17 cellular contexts compared by ENCODE assay signal in the genomic region with DNA sequence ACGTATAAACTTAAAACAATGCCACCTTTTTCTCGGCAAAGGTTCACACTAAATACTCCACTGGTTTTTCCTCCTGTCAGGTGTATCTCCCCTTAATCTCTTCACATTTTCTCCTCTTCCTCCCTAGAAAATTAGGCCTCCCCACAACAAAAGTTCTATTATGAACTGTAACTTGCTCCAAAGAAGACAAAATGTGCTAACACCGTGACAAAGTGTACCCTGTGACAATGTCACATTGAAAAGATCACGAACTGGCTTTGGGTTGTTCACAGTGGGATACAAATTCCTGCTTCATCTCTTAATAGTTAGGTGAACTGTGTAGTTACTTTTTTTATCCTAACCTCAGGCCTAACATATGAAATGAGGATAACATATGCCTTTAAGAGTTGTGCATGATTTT. TPM values are rescaled to one million over a fixed set of nuclear protein-coding genes. Genes with fewer than 3 reads are reported as not detected.
A peak's percentile ranks its signal among the peaks of the same experiment; 100 is the strongest.
DNase-seq lines count a peak whose midpoint lies in the region; ATAC-seq and TF ChIP-seq lines count a peak whose summit lies in the region.
"Had no signal": no experiment of that assay in that cellular context is flagged by ENCODE, and none has a peak within 500 bp of the region (broad histone marks: within the 10 kb centered on the region; RNA-seq: fewer than 3 reads in every experiment).

No MANE protein-coding gene starts in this region.

- H3K27me3 Mint-ChIP-seq in activated naive CD4-positive, alpha-beta T cell treated with anti-CD3 and anti-CD28 coated beads, Interleukin-2, amount 50 U/mL, for 24 hours: no peaks in the 10 kb centered on the region
- H3K27me3 Mint-ChIP-seq in MCF 10A (ENCODE audit: insufficient read depth, unreplicated experiment) (no peaks in the 10 kb centered on the region), osteocyte (ENCODE audit: unreplicated experiment) (no peaks in the 10 kb centered on the region)
- H3K27me3 Mint-ChIP-seq: activated T-helper 17 cell treated with anti-CD3 and anti-CD28 coated beads, Interleukin-2, amount 50 U/mL, for 72 hours; stimulated activated naive CD8-positive, alpha-beta T cell treated with anti-CD3 and anti-CD28 coated beads, Interleukin-15, amount 100 ng/mL, for 72 hours had no signal

- peaks cover 93% of the 10 kb centered on the region for H4K20me1 ChIP-seq in Loucy (ENCODE audit: insufficient read depth, low read length, poor library complexity, severe bottlenecking)

- H3K4me3 ChIP-seq in Loucy (ENCODE audit: low read length, poor library complexity, severe bottlenecking): peak overlapping the region; percentile 52
- H3K4me3 ChIP-seq: PC-9, smooth muscle cell had no signal

- H3K4me2 ChIP-seq in Loucy (ENCODE audit: low read depth, low read length, poor library complexity, severe bottlenecking): peak overlapping the region; percentile 91
- H3K4me2 ChIP-seq: KMS-11, PC-9 had no signal

- DNase-seq in activated naive CD4-positive, alpha-beta T cell treated with Interleukin-2 at 50 U/mL for 16 hours: no peak
- DNase-seq in MCF 10A (ENCODE audit: unreplicated experiment) (no peak), osteocyte (ENCODE audit: extremely low spot score, unreplicated experiment) (no peak), SKM-1 treated with dmso at 0.1 percent for 144 hours (lab: John Stamatoyannopoulos, UW; ENCODE audit: unreplicated experiment) (no peak)
- DNase-seq in activated CD4-positive, alpha-beta T cell treated with anti-CD3 and anti-CD28 coated beads for 4 hours: no peak
- DNase-seq: ACHN; activated CD4-positive, alpha-beta T cell treated with anti-CD3 and anti-CD28 coated beads for 1 hour; NCI-H1436; NCI-H524; PC-9; stimulated activated naive CD8-positive, alpha-beta T cell treated with anti-CD3 and anti-CD28 coated beads, Interleukin-15, amount 100 ng/mL, for 72 hours had no signal

- no peak overlapping the region for H2AFZ ChIP-seq in Loucy (ENCODE audit: low read length)
- H2AFZ ChIP-seq: PC-9 had no signal

- H3K4me3 Mint-ChIP-seq in activated naive CD4-positive, alpha-beta T cell treated with anti-CD3 and anti-CD28 coated beads, Interleukin-2, amount 50 U/mL, for 24 hours: no peak overlapping the region
- peak overlapping the region; percentile 7 for H3K4me3 Mint-ChIP-seq in MCF 10A (ENCODE audit: unreplicated experiment)
- no peak overlapping the region for H3K4me3 Mint-ChIP-seq in osteocyte (ENCODE audit: unreplicated experiment)
- H3K4me3 Mint-ChIP-seq: activated T-helper 17 cell treated with anti-CD3 and anti-CD28 coated beads, Interleukin-2, amount 50 U/mL, for 72 hours; stimulated activated naive CD8-positive, alpha-beta T cell treated with anti-CD3 and anti-CD28 coated beads, Interleukin-15, amount 100 ng/mL, for 72 hours had no signal

- CTCF ChIA-PET in MCF 10A (lab: Yijun Ruan, JAX): interaction anchor here (0.6 to 0.7 kb wide), 3 partner anchors 15 to 357 kb away, joined by 3 to 5 read pairs (median 3); no protein-coding TSS in a partner anchor

- no peak for ATAC-seq in GM19324 (IDR thresholded peaks at IDR 0.05; ENCODE audit: low FRiP score, unreplicated experiment)
- ATAC-seq: activated T-helper 17 cell treated with anti-CD3 and anti-CD28 coated beads, Interleukin-2, amount 50 U/mL, for 72 hours; stimulated activated naive CD8-positive, alpha-beta T cell treated with anti-CD3 and anti-CD28 coated beads, Interleukin-15, amount 100 ng/mL, for 72 hours had no signal

- intact Hi-C loops in MCF 10A (cut with micrococcal nuclease): no loop called here

- TF ChIP-seq CTCF in Loucy (conservative IDR thresholded peaks at IDR 0.05; ENCODE audit: low read length) (no peak), MCF 10A (IDR thresholded peaks at IDR 0.05; ENCODE audit: unreplicated experiment) (no peak), osteocyte (IDR thresholded peaks at IDR 0.05) (no peak)

- H3K79me2 ChIP-seq in Loucy (ENCODE audit: insufficient read depth, low read length): peaks cover 100% of the 10 kb centered on the region

- no peaks in the 10 kb centered on the region for H3K9me3 ChIP-seq in Loucy (ENCODE audit: insufficient read depth, low read depth, low read length)

- H3K9me3 Mint-ChIP-seq in activated naive CD4-positive, alpha-beta T cell treated with anti-CD3 and anti-CD28 coated beads, Interleukin-2, amount 50 U/mL, for 24 hours: no peaks in the 10 kb centered on the region
- H3K9me3 Mint-ChIP-seq in MCF 10A (ENCODE audit: unreplicated experiment) (no peaks in the 10 kb centered on the region), osteocyte (ENCODE audit: unreplicated experiment) (no peaks in the 10 kb centered on the region)
- H3K9me3 Mint-ChIP-seq: activated T-helper 17 cell treated with anti-CD3 and anti-CD28 coated beads, Interleukin-2, amount 50 U/mL, for 72 hours; stimulated activated naive CD8-positive, alpha-beta T cell treated with anti-CD3 and anti-CD28 coated beads, Interleukin-15, amount 100 ng/mL, for 72 hours had no signal

- peaks cover 19% of the 10 kb centered on the region; the same call in 1 of the 2 replicates for H3K36me3 ChIP-seq in Loucy (ENCODE audit: insufficient read depth, low read length)

- peaks cover 6% of the 10 kb centered on the region for H3K36me3 Mint-ChIP-seq in activated naive CD4-positive, alpha-beta T cell treated with anti-CD3 and anti-CD28 coated beads, Interleukin-2, amount 50 U/mL, for 24 hours
- peaks cover 63% of the 10 kb centered on the region for H3K36me3 Mint-ChIP-seq in MCF 10A (ENCODE audit: insufficient read depth, unreplicated experiment)
- peaks cover 4% of the 10 kb centered on the region for H3K36me3 Mint-ChIP-seq in osteocyte (ENCODE audit: unreplicated experiment)

- peaks cover 58% of the 10 kb centered on the region for H3K4me1 ChIP-seq in Loucy (ENCODE audit: insufficient read depth, low read length, poor library complexity, severe bottlenecking)

- no TSS peak for BruUV-seq in MCF 10A (replicated peaks; lab: Mats Ljungman, UMichigan)

- peak overlapping the region; percentile 4 for H3K9ac ChIP-seq in Loucy (ENCODE audit: low read depth, low read length, poor library complexity, severe bottlenecking)
- H3K9ac ChIP-seq: KMS-11 had no signal

- H3K27ac Mint-ChIP-seq in activated naive CD4-positive, alpha-beta T cell treated with anti-CD3 and anti-CD28 coated beads, Interleukin-2, amount 50 U/mL, for 24 hours: peak overlapping the region; percentile 93
- H3K27ac Mint-ChIP-seq in MCF 10A (ENCODE audit: low read depth, unreplicated experiment): no peak overlapping the region
- H3K27ac Mint-ChIP-seq in osteocyte (ENCODE audit: unreplicated experiment): peak overlapping the region; percentile 39
- H3K27ac Mint-ChIP-seq: activated T-helper 17 cell treated with anti-CD3 and anti-CD28 coated beads, Interleukin-2, amount 50 U/mL, for 72 hours; stimulated activated naive CD8-positive, alpha-beta T cell treated with anti-CD3 and anti-CD28 coated beads, Interleukin-15, amount 100 ng/mL, for 72 hours had no signal

- H3K4me1 Mint-ChIP-seq in activated naive CD4-positive, alpha-beta T cell treated with anti-CD3 and anti-CD28 coated beads, Interleukin-2, amount 50 U/mL, for 24 hours: peaks cover 67% of the 10 kb centered on the region
- H3K4me1 Mint-ChIP-seq in MCF 10A (ENCODE audit: insufficient read depth, unreplicated experiment) (peaks cover 31% of the 10 kb centered on the region), osteocyte (ENCODE audit: unreplicated experiment) (peaks cover 51% of the 10 kb centered on the region)

- H3F3A ChIP-seq in Loucy (ENCODE audit: low read depth): no peaks in the 10 kb centered on the region

- no peaks in the 10 kb centered on the region for H3K9me2 ChIP-seq in Loucy (replicated peaks; ENCODE audit: low read depth, low read length)

- no peaks in the 10 kb centered on the region for H3K27me3 ChIP-seq in Loucy (ENCODE audit: insufficient read depth, low read length, poor library complexity, severe bottlenecking)

- POLR2A ChIA-PET in MCF 10A (lab: Yijun Ruan, JAX): interaction anchor here (1.9 to 12.8 kb wide), 2 partner anchors 17 to 34 kb away, joined by 9 to 220 read pairs; no protein-coding TSS in a partner anchor

RNA-seq across cellular contexts. Expression of a gene that starts 6.0 kb away (rescaled TPM):
- total RNA-seq in MCF 10A (2022) (605 and 615 TPM in 2 replicates), osteocyte (189 and 215 TPM in 2 replicates)

RNA-seq across cellular contexts. Expression of a gene that starts 31.3 kb away (rescaled TPM):
- total RNA-seq in MCF 10A (2022) (33.6 and 44.8 TPM in 2 replicates), osteocyte (32.0 and 34.2 TPM in 2 replicates)
